Comparison of ENCODE assay signal across 1 cellular context in genomic region chr14:50719911-50720759, GRCh38.
TF ChIP-seq lines count a peak whose summit lies in the region.

No MANE protein-coding gene starts in this region.

TF ChIP-seq in SK-N-SH treated with all-trans-retinoic acid at 6 μM for 48 hours, 23 proteins besides CTCF, POLR2A, EP300 and RAD21 (continued from another document):
- TF ChIP-seq, protein P1, sequence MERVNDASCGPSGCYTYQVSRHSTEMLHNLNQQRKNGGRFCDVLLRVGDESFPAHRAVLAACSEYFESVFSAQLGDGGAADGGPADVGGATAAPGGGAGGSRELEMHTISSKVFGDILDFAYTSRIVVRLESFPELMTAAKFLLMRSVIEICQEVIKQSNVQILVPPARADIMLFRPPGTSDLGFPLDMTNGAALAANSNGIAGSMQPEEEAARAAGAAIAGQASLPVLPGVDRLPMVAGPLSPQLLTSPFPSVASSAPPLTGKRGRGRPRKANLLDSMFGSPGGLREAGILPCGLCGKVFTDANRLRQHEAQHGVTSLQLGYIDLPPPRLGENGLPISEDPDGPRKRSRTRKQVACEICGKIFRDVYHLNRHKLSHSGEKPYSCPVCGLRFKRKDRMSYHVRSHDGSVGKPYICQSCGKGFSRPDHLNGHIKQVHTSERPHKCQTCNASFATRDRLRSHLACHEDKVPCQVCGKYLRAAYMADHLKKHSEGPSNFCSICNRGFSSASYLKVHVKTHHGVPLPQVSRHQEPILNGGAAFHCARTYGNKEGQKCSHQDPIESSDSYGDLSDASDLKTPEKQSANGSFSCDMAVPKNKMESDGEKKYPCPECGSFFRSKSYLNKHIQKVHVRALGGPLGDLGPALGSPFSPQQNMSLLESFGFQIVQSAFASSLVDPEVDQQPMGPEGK (CRISPR knock-in tag; IDR thresholded peaks at IDR 0.05; ENCODE audit: borderline replicate concordance), result peak; percentile 40; the same call in 1 of the 2 replicates
- TF ChIP-seq ISL1 (CRISPR knock-in tag; IDR thresholded peaks at IDR 0.05), result peak; percentile 87
